1 cellular context compared by ENCODE assay signal in genomic region chr6:5673016-5673415, GRCh38.
TF ChIP-seq lines count a peak whose summit lies in the region.

No MANE protein-coding gene starts in this region.

TF ChIP-seq in WTC11, 78 proteins besides CTCF, POLR2A, EP300 and RAD21 (continued from another document):
- no peak for TF ChIP-seq ATF6 (CRISPR knock-in tag; IDR thresholded peaks at IDR 0.05)
